ENCODE assay signal across 27 cellular contexts in genomic region chr18:48690494-48690893, GRCh38.
"Had no signal": no experiment of that assay in that cellular context is flagged by ENCODE, and none has a peak within 500 bp of the region (broad histone marks: within the 10 kb centered on the region; RNA-seq: fewer than 3 reads in every experiment).

No MANE protein-coding gene starts in this region.

- H3K9me3 ChIP-seq: adrenal gland, ascending aorta, colonic mucosa had no signal

- H3K4me1 ChIP-seq: colonic mucosa had no signal

- H3K27ac Mint-ChIP-seq: activated CD4-positive, alpha-beta memory T cell treated with anti-CD3 and anti-CD28 coated beads for 36 hours; activated CD4-positive, alpha-beta T cell treated with anti-CD3 and anti-CD28 coated beads for 36 hours; activated CD4-positive, alpha-beta T cell treated with anti-CD3 and anti-CD28 coated beads, Interleukin-2, amount 10 ng/mL, durations not matched to agents 24 days and 14 days; activated CD8-positive, alpha-beta memory T cell treated with anti-CD3 and anti-CD28 coated beads, Interleukin-2, amount 10 ng/mL, durations not matched to agents 7 days and 5 days; activated CD8-positive, alpha-beta T cell treated with anti-CD3 and anti-CD28 coated beads, Interleukin-2, amount 10 ng/mL, durations not matched to agents 7 days and 5 days; activated naive CD4-positive, alpha-beta T cell treated with anti-CD3 and anti-CD28 coated beads for 36 hours; activated naive CD4-positive, alpha-beta T cell treated with anti-CD3 and anti-CD28 coated beads, Interleukin-2, amount 50 U/mL, for 24 hours; activated naive CD8-positive, alpha-beta T cell treated with anti-CD3 and anti-CD28 coated beads for 36 hours; activated naive CD8-positive, alpha-beta T cell treated with anti-CD3 and anti-CD28 coated beads, Interleukin-2, amount 50 U/mL, for 24 hours; activated T-helper 1 cell treated with anti-CD3 and anti-CD28 coated beads, Interleukin-12 subunit alpha, Interleukin-12 subunit beta, Interleukin-2, Interleukin-4 antibody, amounts not matched to agents 30 ng/mL and 10 ng/mL and 1 ng/mL, durations not matched to agents 14 hours and 24 hours and 36 hours; activated T-helper 2 cell treated with anti-CD3 and anti-CD28 coated beads, Interferon-gamma antibody, Interleukin-2, Interleukin-4, amounts not matched to agents 10 μg/mL and 5 μg/mL and 100 μg/mL, durations not matched to agents 14 hours and 24 hours and 36 hours had no signal

- H3K4me1 Mint-ChIP-seq: activated CD4-positive, alpha-beta T cell treated with anti-CD3 and anti-CD28 coated beads for 36 hours; activated CD4-positive, alpha-beta T cell treated with anti-CD3 and anti-CD28 coated beads, Interleukin-2, amount 10 ng/mL, durations not matched to agents 24 days and 14 days; activated CD8-positive, alpha-beta memory T cell treated with anti-CD3 and anti-CD28 coated beads, Interleukin-2, amount 10 ng/mL, durations not matched to agents 7 days and 5 days; activated naive CD4-positive, alpha-beta T cell treated with anti-CD3 and anti-CD28 coated beads, Interleukin-2, amount 50 U/mL, for 24 hours; activated naive CD8-positive, alpha-beta T cell treated with anti-CD3 and anti-CD28 coated beads for 36 hours; activated naive CD8-positive, alpha-beta T cell treated with anti-CD3 and anti-CD28 coated beads, Interleukin-2, amount 50 U/mL, for 24 hours had no signal

- H3K4me3 ChIP-seq: adrenal gland, ascending aorta, colonic mucosa had no signal

- H3K27me3 Mint-ChIP-seq: activated CD4-positive, alpha-beta memory T cell treated with anti-CD3 and anti-CD28 coated beads for 36 hours; activated CD4-positive, alpha-beta T cell treated with anti-CD3 and anti-CD28 coated beads for 36 hours; activated naive CD4-positive, alpha-beta T cell treated with anti-CD3 and anti-CD28 coated beads, Interleukin-2, amount 50 U/mL, for 24 hours; activated naive CD8-positive, alpha-beta T cell treated with anti-CD3 and anti-CD28 coated beads for 36 hours; activated naive CD8-positive, alpha-beta T cell treated with anti-CD3 and anti-CD28 coated beads, Interleukin-2, amount 50 U/mL, for 24 hours had no signal

- H3K4me3 Mint-ChIP-seq: activated CD4-positive, alpha-beta memory T cell treated with anti-CD3 and anti-CD28 coated beads for 36 hours; activated CD4-positive, alpha-beta T cell treated with anti-CD3 and anti-CD28 coated beads for 36 hours; activated CD4-positive, alpha-beta T cell treated with anti-CD3 and anti-CD28 coated beads, Interleukin-2, amount 10 ng/mL, durations not matched to agents 24 days and 14 days; activated CD8-positive, alpha-beta memory T cell treated with anti-CD3 and anti-CD28 coated beads, Interleukin-2, amount 10 ng/mL, durations not matched to agents 7 days and 5 days; activated CD8-positive, alpha-beta T cell treated with anti-CD3 and anti-CD28 coated beads, Interleukin-2, amount 10 ng/mL, durations not matched to agents 7 days and 5 days; activated naive CD4-positive, alpha-beta T cell treated with anti-CD3 and anti-CD28 coated beads for 36 hours; activated naive CD4-positive, alpha-beta T cell treated with anti-CD3 and anti-CD28 coated beads, Interleukin-2, amount 50 U/mL, for 24 hours; activated naive CD8-positive, alpha-beta T cell treated with anti-CD3 and anti-CD28 coated beads for 36 hours; activated naive CD8-positive, alpha-beta T cell treated with anti-CD3 and anti-CD28 coated beads, Interleukin-2, amount 50 U/mL, for 24 hours; activated T-helper 1 cell treated with anti-CD3 and anti-CD28 coated beads, Interleukin-12 subunit alpha, Interleukin-12 subunit beta, Interleukin-2, Interleukin-4 antibody, amounts not matched to agents 30 ng/mL and 10 ng/mL and 1 ng/mL, durations not matched to agents 14 hours and 24 hours and 36 hours had no signal

- FAIRE-seq: endometrium, frontal cortex had no signal

- H3K27ac ChIP-seq: brain microvascular endothelial cell, colonic mucosa had no signal

- DNase-seq: activated CD4-positive, alpha-beta memory T cell treated with anti-CD3 and anti-CD28 coated beads for 36 hours; activated CD4-positive, alpha-beta T cell treated with anti-CD3 and anti-CD28 coated beads for 36 hours; activated CD4-positive, alpha-beta T cell treated with anti-CD3 and anti-CD28 coated beads, Interleukin-2, amount 10 ng/mL, durations not matched to agents 24 days and 14 days; activated CD4-positive, CD25-positive, alpha-beta regulatory T cell; activated CD4-positive, CD25-positive, alpha-beta regulatory T cell treated with anti-CD3 and anti-CD28 coated beads, Interleukin-2, amount 50 U/mL, for 72 hours; activated CD8-positive, alpha-beta memory T cell treated with anti-CD3 and anti-CD28 coated beads, Interleukin-2, amount 10 ng/mL, durations not matched to agents 7 days and 5 days; activated CD8-positive, alpha-beta memory T cell treated with anti-CD3 and anti-CD28 coated beads, Interleukin-2, amount 50 U/mL, for 4 hours; activated CD8-positive, alpha-beta T cell treated with anti-CD3 and anti-CD28 coated beads, Interleukin-2, amount 10 ng/mL, durations not matched to agents 7 days and 5 days; activated effector memory CD4-positive, alpha-beta T cell treated with anti-CD3 and anti-CD28 coated beads, Interleukin-2, amount 50 U/mL, for 16 hours; activated naive CD4-positive, alpha-beta T cell treated with anti-CD3 and anti-CD28 coated beads for 36 hours; activated naive CD8-positive, alpha-beta T cell treated with anti-CD3 and anti-CD28 coated beads for 36 hours; activated naive CD8-positive, alpha-beta T cell treated with anti-CD3 and anti-CD28 coated beads, Interleukin-2, amount 50 U/mL, for 24 hours; activated T-cell treated with anti-CD3 and anti-CD28 coated beads, Interleukin-2, amount 50 U/mL, for 1 hour; activated T-cell treated with anti-CD3 and anti-CD28 coated beads, Interleukin-2, amount 50 U/mL, for 48 hours; adrenal gland; amygdala; brain microvascular endothelial cell; colonic mucosa; effector CD8-positive, alpha-beta T cell; foreskin fibroblast; T-helper 2 cell had no signal

- H3K36me3 ChIP-seq: colonic mucosa had no signal

- H3K36me3 Mint-ChIP-seq: activated CD4-positive, alpha-beta memory T cell treated with anti-CD3 and anti-CD28 coated beads for 36 hours; activated CD8-positive, alpha-beta memory T cell treated with anti-CD3 and anti-CD28 coated beads, Interleukin-2, amount 10 ng/mL, durations not matched to agents 7 days and 5 days; activated naive CD4-positive, alpha-beta T cell treated with anti-CD3 and anti-CD28 coated beads, Interleukin-2, amount 50 U/mL, for 24 hours; activated naive CD8-positive, alpha-beta T cell treated with anti-CD3 and anti-CD28 coated beads for 36 hours had no signal

- H3K9me3 Mint-ChIP-seq: activated CD4-positive, alpha-beta memory T cell treated with anti-CD3 and anti-CD28 coated beads for 36 hours; activated CD4-positive, alpha-beta T cell treated with anti-CD3 and anti-CD28 coated beads, Interleukin-2, amount 10 ng/mL, durations not matched to agents 24 days and 14 days; activated naive CD4-positive, alpha-beta T cell treated with anti-CD3 and anti-CD28 coated beads for 36 hours; activated naive CD4-positive, alpha-beta T cell treated with anti-CD3 and anti-CD28 coated beads, Interleukin-2, amount 50 U/mL, for 24 hours; activated naive CD8-positive, alpha-beta T cell treated with anti-CD3 and anti-CD28 coated beads for 36 hours; activated naive CD8-positive, alpha-beta T cell treated with anti-CD3 and anti-CD28 coated beads, Interleukin-2, amount 50 U/mL, for 24 hours; activated T-helper 1 cell treated with anti-CD3 and anti-CD28 coated beads, Interleukin-12 subunit alpha, Interleukin-12 subunit beta, Interleukin-2, Interleukin-4 antibody, amounts not matched to agents 30 ng/mL and 10 ng/mL and 1 ng/mL, durations not matched to agents 14 hours and 24 hours and 36 hours; activated T-helper 2 cell treated with anti-CD3 and anti-CD28 coated beads, Interferon-gamma antibody, Interleukin-2, Interleukin-4, amounts not matched to agents 10 μg/mL and 5 μg/mL and 100 μg/mL, durations not matched to agents 14 hours and 24 hours and 36 hours had no signal
